8 cellular contexts compared by ENCODE assay signal in genomic region chrX:130108647-130109428, GRCh38. TPM values are rescaled to one million over a fixed set of nuclear protein-coding genes. Genes with fewer than 3 reads are reported as not detected.
DNase-seq lines count a peak whose midpoint lies in the region; ATAC-seq and TF ChIP-seq lines count a peak whose summit lies in the region.

No MANE protein-coding gene starts in this region.

- TF ChIP-seq CTCF in KMS-11 (conservative IDR thresholded peaks at IDR 0.05; ENCODE audit: low read depth, low read length) (no peak), fibroblast of villous mesenchyme (IDR thresholded peaks at IDR 0.05; ENCODE audit: insufficient read depth, low read depth, low read length) (no peak)

- no peaks in the 10 kb centered on the region for H3K9me3 ChIP-seq in skeletal muscle satellite cell (replicated peaks; ENCODE audit: low read length)

- peak overlapping the region; percentile 29; the same call in 1 of the 2 replicates for H3K4me2 ChIP-seq in KMS-11
- peak overlapping the region; percentile 93 for H3K4me2 ChIP-seq in skeletal muscle satellite cell (ENCODE audit: low read length)

- H3K4me3 Mint-ChIP-seq in activated CD4-positive, alpha-beta T cell treated with anti-CD3 and anti-CD28 coated beads, Interleukin-2, amount 10 ng/mL, durations not matched to agents 7 days and 5 days, result peak overlapping the region; percentile 91

- peak overlapping the region; percentile 88 for H3K27ac Mint-ChIP-seq in activated CD4-positive, alpha-beta T cell treated with anti-CD3 and anti-CD28 coated beads, Interleukin-2, amount 10 ng/mL, durations not matched to agents 7 days and 5 days

- H3K36me3 Mint-ChIP-seq in activated CD4-positive, alpha-beta T cell treated with anti-CD3 and anti-CD28 coated beads, Interleukin-2, amount 10 ng/mL, durations not matched to agents 7 days and 5 days (ENCODE audit: low read depth), result peaks cover 10% of the 10 kb centered on the region

- DNase-seq in NK-92 treated with Interleukin-12 subunit alpha and Interleukin-12 subunit beta, amount 100 ng/mL, for 24 hours (lab: John Stamatoyannopoulos, UW), result peak; percentile 23
- DNase-seq in NK-92 (lab: John Stamatoyannopoulos, UW; ENCODE audit: unreplicated experiment) (no peak), fibroblast of villous mesenchyme (ENCODE audit: low read depth) (no peak)
- DNase-seq in activated CD4-positive, alpha-beta T cell treated with anti-CD3 and anti-CD28 coated beads, Interleukin-2, amount 10 ng/mL, durations not matched to agents 7 days and 5 days, result peak; percentile 47
- no peak for DNase-seq in effector CD4-positive, alpha-beta T cell

- CTCF ChIA-PET in activated CD4-positive, alpha-beta T cell treated with anti-CD3 and anti-CD28 coated beads, Interleukin-2, amount 10 ng/mL, durations not matched to agents 7 days and 5 days (lab: Charles Lee), result interaction anchor here (0.7 to 1.6 kb wide), 7 partner anchors 10 to 61 kb away, joined by 3 to 6 read pairs (median 3); no protein-coding TSS in a partner anchor

- no peaks in the 10 kb centered on the region for H3K27me3 ChIP-seq in KMS-11 (ENCODE audit: insufficient read depth, low read depth)
- H3K27me3 ChIP-seq in skeletal muscle satellite cell (ENCODE audit: control insufficient read depth, insufficient read depth, low read length), result no peaks in the 10 kb centered on the region

- H3K36me3 ChIP-seq in KMS-11 (ENCODE audit: insufficient read depth) (no peaks in the 10 kb centered on the region), skeletal muscle satellite cell (ENCODE audit: insufficient read depth, low read length) (no peaks in the 10 kb centered on the region)

- POLR2A ChIA-PET in activated CD4-positive, alpha-beta T cell treated with anti-CD3 and anti-CD28 coated beads, Interleukin-2, amount 10 ng/mL, durations not matched to agents 7 days and 5 days (lab: Charles Lee), result no interaction called here

- H3K27ac ChIP-seq in KMS-11, result no peak overlapping the region

- H3K4me3 ChIP-seq in KMS-11 (IDR thresholded peaks at IDR 0.05; ENCODE audit: insufficient read depth, low read depth, low read length), result no peak overlapping the region
- peak overlapping the region; percentile 67 for H3K4me3 ChIP-seq in fibroblast of villous mesenchyme (ENCODE audit: low read depth, low read length)
- peak overlapping the region; percentile 80 for H3K4me3 ChIP-seq in skeletal muscle satellite cell (ENCODE audit: low read length)

- peak; percentile 80 for ATAC-seq in GM21786 (IDR thresholded peaks at IDR 0.05; ENCODE audit: unreplicated experiment)

- H4K20me1 ChIP-seq in KMS-11 (ENCODE audit: insufficient read depth), result no peaks in the 10 kb centered on the region

- H3K9ac ChIP-seq in KMS-11, result no peak overlapping the region
- H3K9ac ChIP-seq in skeletal muscle satellite cell (ENCODE audit: low read depth, low read length), result peak overlapping the region; percentile 92

- no peaks in the 10 kb centered on the region for H3K79me2 ChIP-seq in KMS-11 (ENCODE audit: insufficient read depth, low read depth)

- no peaks in the 10 kb centered on the region for H3K9me3 Mint-ChIP-seq in activated CD4-positive, alpha-beta T cell treated with anti-CD3 and anti-CD28 coated beads, Interleukin-2, amount 10 ng/mL, durations not matched to agents 7 days and 5 days

- H3K4me1 ChIP-seq in KMS-11 (ENCODE audit: low read depth, poor library complexity, severe bottlenecking) (peaks cover 11% of the 10 kb centered on the region), skeletal muscle satellite cell (ENCODE audit: control insufficient read depth, insufficient read depth, low read length) (peaks cover 24% of the 10 kb centered on the region)

- peaks cover 44% of the 10 kb centered on the region for H3K4me1 Mint-ChIP-seq in activated CD4-positive, alpha-beta T cell treated with anti-CD3 and anti-CD28 coated beads, Interleukin-2, amount 10 ng/mL, durations not matched to agents 7 days and 5 days

- no peaks in the 10 kb centered on the region for H3K27me3 Mint-ChIP-seq in activated CD4-positive, alpha-beta T cell treated with anti-CD3 and anti-CD28 coated beads, Interleukin-2, amount 10 ng/mL, durations not matched to agents 7 days and 5 days

- no peak overlapping the region for H2AFZ ChIP-seq in KMS-11 (ENCODE audit: low read depth)

RNA-seq across cellular contexts. Expression of gene ELF4, which starts 1.5 kb away (rescaled TPM):
- total RNA-seq in activated CD4-positive, alpha-beta T cell treated with anti-CD3 and anti-CD28 coated beads, Interleukin-2, amount 10 ng/mL, durations not matched to agents 7 days and 5 days, result 10 to 100 TPM; 46.0 to 49.5 TPM
- total RNA-seq in fibroblast of villous mesenchyme, result 16.4 and 21.3 TPM in 2 replicates
- 9.9 and 10.5 TPM in 2 replicates for total RNA-seq in skeletal muscle satellite cell (2012; rRNA removed)

RNA-seq across cellular contexts. Expression of gene AIFM1, which starts 56.8 kb away (rescaled TPM):
- 10 to 100 TPM; 32.3 to 40.3 TPM for total RNA-seq in activated CD4-positive, alpha-beta T cell treated with anti-CD3 and anti-CD28 coated beads, Interleukin-2, amount 10 ng/mL, durations not matched to agents 7 days and 5 days
- total RNA-seq in fibroblast of villous mesenchyme, result 13.5 and 16.0 TPM in 2 replicates
- total RNA-seq in skeletal muscle satellite cell (2012; rRNA removed), result 14.4 and 19.3 TPM in 2 replicates

Comparison
In these comparisons a context has a peak if more than half of its experiments do, and no peak if none do; other contexts are left out.
1. DNase-seq: peak in NK-92 treated with Interleukin-12 subunit alpha and Interleukin-12 subunit beta, amount 100 ng/mL, for 24 hours (single experiment) and activated CD4-positive, alpha-beta T cell treated with anti-CD3 and anti-CD28 coated beads, Interleukin-2, amount 10 ng/mL, durations not matched to agents 7 days and 5 days (single experiment); none in NK-92 (single experiment), fibroblast of villous mesenchyme (single experiment) and effector CD4-positive, alpha-beta T cell (single experiment).